1 cellular context compared by ENCODE assay signal in genomic region chr22:30288414-30289125, GRCh38.
TF ChIP-seq lines count a peak whose summit lies in the region.

No MANE protein-coding gene starts in this region.

TF ChIP-seq in HepG2, 621 proteins besides CTCF, POLR2A, EP300 and RAD21 (continues in another document):
- peak; percentile 5 for TF ChIP-seq ZNF18 (CRISPR knock-in tag; IDR thresholded peaks at IDR 0.05; ENCODE audit: insufficient replicate concordance)
- TF ChIP-seq ISL2 (CRISPR knock-in tag; IDR thresholded peaks at IDR 0.05), result no peak
- no peak for TF ChIP-seq ZNF30 (CRISPR knock-in tag; IDR thresholded peaks at IDR 0.05)
- no peak for TF ChIP-seq RBM22 (optimal IDR thresholded peaks at IDR 0.05; ENCODE audit: low read length)
- TF ChIP-seq KDM2A (CRISPR knock-in tag; IDR thresholded peaks at IDR 0.05; ENCODE audit: borderline replicate concordance, low read depth), result no peak
- TF ChIP-seq CHCHD3 (CRISPR knock-in tag; IDR thresholded peaks at IDR 0.05), result no peak
- TF ChIP-seq ZNF850 (CRISPR knock-in tag; conservative IDR thresholded peaks at IDR 0.05), result 0 out of 2 replicates have a peak, but pooled peaks have one; percentile 21
- no peak for TF ChIP-seq MYNN (CRISPR knock-in tag; IDR thresholded peaks at IDR 0.05; ENCODE audit: low read depth)
- no peak for TF ChIP-seq ZNF180 (CRISPR knock-in tag; IDR thresholded peaks at IDR 0.05; ENCODE audit: borderline replicate concordance, low read depth)
- TF ChIP-seq ATF3 (CRISPR knock-in tag; IDR thresholded peaks at IDR 0.05), result no peak
- no peak for TF ChIP-seq ATF7 (IDR thresholded peaks at IDR 0.05)
- no peak for TF ChIP-seq ATF7 (CRISPR knock-in tag; IDR thresholded peaks at IDR 0.05)
- TF ChIP-seq SMAD3 (CRISPR knock-in tag; IDR thresholded peaks at IDR 0.05), result no peak
- 0 out of 2 replicates have a peak, but pooled peaks have one; percentile 35 for TF ChIP-seq ETS1 (CRISPR knock-in tag; IDR thresholded peaks at IDR 0.05)
- no peak for TF ChIP-seq PAWR (CRISPR knock-in tag; IDR thresholded peaks at IDR 0.05; ENCODE audit: borderline replicate concordance)
- no peak for TF ChIP-seq RERE (CRISPR knock-in tag; IDR thresholded peaks at IDR 0.05; ENCODE audit: low read depth)
- no peak for TF ChIP-seq ZKSCAN1 (IDR thresholded peaks at IDR 0.05; ENCODE audit: low read length)
- no peak for TF ChIP-seq ZNF567 (CRISPR knock-in tag; IDR thresholded peaks at IDR 0.05; ENCODE audit: borderline replicate concordance)
- no peak for TF ChIP-seq MXI1 (IDR thresholded peaks at IDR 0.05; ENCODE audit: borderline replicate concordance, low read depth, low read length)
- TF ChIP-seq JDP2 (CRISPR knock-in tag; IDR thresholded peaks at IDR 0.05; ENCODE audit: borderline replicate concordance), result no peak
- no peak for TF ChIP-seq JUNB (CRISPR knock-in tag; IDR thresholded peaks at IDR 0.05; ENCODE audit: borderline replicate concordance)
- TF ChIP-seq CC2D1A (CRISPR knock-in tag; IDR thresholded peaks at IDR 0.05), result no peak
- no peak for TF ChIP-seq ZNF564 (CRISPR knock-in tag; IDR thresholded peaks at IDR 0.05)
- 0 out of 2 replicates have a peak, but pooled peaks have one; percentile 45 for TF ChIP-seq NRL (CRISPR knock-in tag; IDR thresholded peaks at IDR 0.05; ENCODE audit: borderline replicate concordance)
- TF ChIP-seq ZNF605 (CRISPR knock-in tag; IDR thresholded peaks at IDR 0.05), result no peak
- TF ChIP-seq IRF2 (CRISPR knock-in tag; IDR thresholded peaks at IDR 0.05), result no peak
- no peak for TF ChIP-seq HOXA5 (CRISPR knock-in tag; IDR thresholded peaks at IDR 0.05)
- TF ChIP-seq ELF3 (CRISPR knock-in tag; IDR thresholded peaks at IDR 0.05), result no peak
- no peak for TF ChIP-seq NPAS2 (CRISPR knock-in tag; IDR thresholded peaks at IDR 0.05; ENCODE audit: borderline replicate concordance)
- no peak for TF ChIP-seq MBD4 (IDR thresholded peaks at IDR 0.05; ENCODE audit: borderline replicate concordance, low read length)
- no peak for TF ChIP-seq SKIL (CRISPR knock-in tag; IDR thresholded peaks at IDR 0.05; ENCODE audit: borderline replicate concordance)
- TF ChIP-seq GATAD1 (CRISPR knock-in tag; IDR thresholded peaks at IDR 0.05), result no peak
- no peak for TF ChIP-seq STAT5B (CRISPR knock-in tag; IDR thresholded peaks at IDR 0.05)
- TF ChIP-seq DNMT1 (CRISPR knock-in tag; IDR thresholded peaks at IDR 0.05), result no peak
- 0 out of 2 replicates have a peak, but pooled peaks have one; percentile 8 for TF ChIP-seq KDM5B (CRISPR knock-in tag; IDR thresholded peaks at IDR 0.05; ENCODE audit: borderline replicate concordance)
- no peak for TF ChIP-seq SCMH1 (CRISPR knock-in tag; IDR thresholded peaks at IDR 0.05; ENCODE audit: borderline replicate concordance)
- no peak for TF ChIP-seq CSRNP1 (CRISPR knock-in tag; IDR thresholded peaks at IDR 0.05)
- TF ChIP-seq KDM1A (CRISPR knock-in tag; IDR thresholded peaks at IDR 0.05), result 0 out of 2 replicates have a peak, but pooled peaks have one; percentile 38
- no peak for TF ChIP-seq PAX8 (CRISPR knock-in tag; IDR thresholded peaks at IDR 0.05; ENCODE audit: borderline replicate concordance)
- TF ChIP-seq DPF2 (CRISPR knock-in tag; IDR thresholded peaks at IDR 0.05; ENCODE audit: borderline replicate concordance, low read depth), result no peak
- no peak for TF ChIP-seq YEATS4 (CRISPR knock-in tag; IDR thresholded peaks at IDR 0.05; ENCODE audit: borderline replicate concordance)
- no peak for TF ChIP-seq ZNF205 (CRISPR knock-in tag; IDR thresholded peaks at IDR 0.05)
- no peak for TF ChIP-seq MAX (IDR thresholded peaks at IDR 0.05)
- TF ChIP-seq BATF2 (CRISPR knock-in tag; IDR thresholded peaks at IDR 0.05), result no peak
- no peak for TF ChIP-seq KLF6 (CRISPR knock-in tag; IDR thresholded peaks at IDR 0.05)
- TF ChIP-seq CAMTA2 (CRISPR knock-in tag; IDR thresholded peaks at IDR 0.05; ENCODE audit: borderline replicate concordance), result no peak
- no peak for TF ChIP-seq SOX13 (IDR thresholded peaks at IDR 0.05)
- no peak for TF ChIP-seq SOX13 (CRISPR knock-in tag; conservative IDR thresholded peaks at IDR 0.05 in 1 of 2, IDR thresholded peaks at IDR 0.05 in 1 of 2)
- TF ChIP-seq THAP9 (CRISPR knock-in tag; IDR thresholded peaks at IDR 0.05; ENCODE audit: borderline replicate concordance), result no peak
- TF ChIP-seq ZNF660 (CRISPR knock-in tag; IDR thresholded peaks at IDR 0.05; ENCODE audit: borderline replicate concordance, low read depth), result no peak
- TF ChIP-seq ZNF768 (CRISPR knock-in tag; IDR thresholded peaks at IDR 0.05), result peak; percentile 90
- no peak for TF ChIP-seq MNT (IDR thresholded peaks at IDR 0.05)
- no peak for TF ChIP-seq ZNF839 (CRISPR knock-in tag; IDR thresholded peaks at IDR 0.05; ENCODE audit: borderline replicate concordance)
